In genomic region chr9:98184326-98184725, GRCh38 we compare ENCODE assay signal across 16 cellular contexts. TPM values are rescaled to one million over a fixed set of nuclear protein-coding genes. Genes with fewer than 3 reads are reported as not detected.
DNase-seq lines count a peak whose midpoint lies in the region; ATAC-seq, FAIRE-seq and TF ChIP-seq lines count a peak whose summit lies in the region.
"Had no signal": no experiment of that assay in that cellular context is flagged by ENCODE, and none has a peak within 500 bp of the region (broad histone marks: within the 10 kb centered on the region; RNA-seq: fewer than 3 reads in every experiment).

No MANE protein-coding gene starts in this region.

- no peak for TF ChIP-seq EP300 in K562 (IDR thresholded peaks at IDR 0.05; ENCODE audit: low read length)

- peak overlapping the region; percentile 47 to 87 for H3K9ac ChIP-seq in K562 (ENCODE audit: insufficient read depth in 1 of 2, low read depth in 2 of 2, low read length in 2 of 2)
- H3K9ac ChIP-seq in neural progenitor cell = no peak overlapping the region

- no peak for TF ChIP-seq POLR2A in NB4 (IDR thresholded peaks at IDR 0.05; ENCODE audit: extremely low read depth, insufficient read length)
- TF ChIP-seq POLR2A in K562 (conservative IDR thresholded peaks at IDR 0.05) = no peak

- H3K9me1 ChIP-seq in K562 (ENCODE audit: control insufficient read depth, insufficient read depth, low read length) = no peaks in the 10 kb centered on the region

- FAIRE-seq in K562 (lab: Jason Lieb, UNC) = no peak
- FAIRE-seq: A549, GM12892 had no signal

- peak overlapping the region; percentile 77 for H2AFZ ChIP-seq in K562 (ENCODE audit: low read depth, low read length)
- H2AFZ ChIP-seq in neural progenitor cell (replicated peaks) = no peak overlapping the region

- 10% methylated on average over 6 of the region's 6 CpGs for WGBS in K562 (ENCODE audit: insufficient coverage, low coverage, missing lambda C conversion rate)

- ATAC-seq in K562 (no peak; the same call in 2 of the 3 replicates), HG02588 (IDR thresholded peaks at IDR 0.05; ENCODE audit: unreplicated experiment) (no peak), HG03439 (IDR thresholded peaks at IDR 0.05; ENCODE audit: unreplicated experiment) (no peak)

- H3K9me3 ChIP-seq in K562 (replicated peaks; ENCODE audit: control insufficient read depth, insufficient read depth, low read depth, low read length) (no peaks in the 10 kb centered on the region), neural progenitor cell (ENCODE audit: low read depth) (no peaks in the 10 kb centered on the region)
- H3K9me3 ChIP-seq: A549, Caco-2 had no signal

- H3K9me3 Mint-ChIP-seq in neural progenitor cell = no peaks in the 10 kb centered on the region
- H3K9me3 Mint-ChIP-seq: CD8-positive, alpha-beta memory T cell; H9 had no signal

- no peak overlapping the region for H3K4me3 Mint-ChIP-seq in neural progenitor cell
- H3K4me3 Mint-ChIP-seq: CD14-positive monocyte; CD8-positive, alpha-beta memory T cell; H9 had no signal

- intact Hi-C loops in K562 (cut with micrococcal nuclease) = loop anchor here (5.0 kb wide), 1 partner anchor 242 kb away; no protein-coding TSS in a partner anchor

- peak overlapping the region; percentile 83 for H3K27ac Mint-ChIP-seq in neural progenitor cell

- no peaks in the 10 kb centered on the region for H4K20me1 ChIP-seq in K562 (replicated peaks; ENCODE audit: control insufficient read depth, insufficient read depth, low read length)
- H4K20me1 ChIP-seq in neural progenitor cell (ENCODE audit: low read depth) = no peaks in the 10 kb centered on the region

- H3K4me3 ChIP-seq in NB4 (ENCODE audit: low read depth, low read length) (peak overlapping the region; percentile 44), K562 (no peak overlapping the region; the same call in 1 of the 2 replicates), neural progenitor cell (no peak overlapping the region)
- H3K4me3 ChIP-seq: A549 had no signal

- H3K4me2 ChIP-seq in K562 (ENCODE audit: insufficient read depth, low read length) (peak overlapping the region; percentile 64), neural progenitor cell (no peak overlapping the region)
- H3K4me2 ChIP-seq: A549 had no signal

- BruUV-seq in K562 (replicated peaks; lab: Mats Ljungman, UMichigan) = no TSS peak

- POLR2A ChIA-PET in K562 (lab: Yijun Ruan, JAX) = interaction anchor here (1.4 kb wide), 1 partner anchor 18 kb away, joined by 3 read pairs; no protein-coding TSS in a partner anchor

- no peaks in the 10 kb centered on the region for H3K27me3 ChIP-seq in K562 (ENCODE audit: control insufficient read depth in 2 of 2, insufficient read depth in 2 of 2, low read length in 2 of 2)
- H3K27me3 ChIP-seq in neural progenitor cell = no peaks in the 10 kb centered on the region

- peaks cover 4% of the 10 kb centered on the region; the same call in 1 of the 3 replicates for H3K36me3 ChIP-seq in K562 (ENCODE audit: control insufficient read depth, insufficient read depth, low read length)
- no peaks in the 10 kb centered on the region for H3K36me3 ChIP-seq in neural progenitor cell

- H3K27me3 Mint-ChIP-seq in neural progenitor cell (ENCODE audit: insufficient read depth, low read depth) = peaks cover 13% of the 10 kb centered on the region
- H3K27me3 Mint-ChIP-seq: CD8-positive, alpha-beta memory T cell had no signal

- CTCF ChIA-PET in K562 (lab: Yijun Ruan, JAX; ENCODE audit: low intra/inter-chr PET ratio) = interaction anchor here (1.0 kb wide), 1 partner anchor 21 kb away, joined by 4 read pairs; no protein-coding TSS in a partner anchor

- DNase-seq in NB4 (ENCODE audit: low read depth) = no peak
- DNase-seq in K562 (ENCODE audit: extremely low read depth in 1 of 4, low spot score in 3 of 4) = no peak
- no peak for DNase-seq in neural progenitor cell (ENCODE audit: low spot score)
- DNase-seq in NCI-H1417 (lab: John Stamatoyannopoulos, UW) = no peak
- DNase-seq in HK-2 (ENCODE audit: unreplicated experiment) = no peak
- DNase-seq: Caco-2; CD8-positive, alpha-beta memory T cell; DND-41; GDM1; GOT3; H9 had no signal

- H3K4me1 Mint-ChIP-seq in neural progenitor cell = peaks cover 12% of the 10 kb centered on the region

- no peak for TF ChIP-seq RAD21 in K562 (CRISPR knock-in tag; conservative IDR thresholded peaks at IDR 0.05 in 1 of 2, IDR thresholded peaks at IDR 0.05 in 1 of 2)

- TF ChIP-seq CTCF in NB4 (IDR thresholded peaks at IDR 0.05; ENCODE audit: low read depth, low read length) (no peak), K562 (IDR thresholded peaks at IDR 0.05 in 2 of 3, conservative IDR thresholded peaks at IDR 0.05 in 1 of 3; ENCODE audit: insufficient read depth in 2 of 3, low read depth in 1 of 3, low read length in 3 of 3) (no peak), neural progenitor cell (IDR thresholded peaks at IDR 0.05) (no peak)

- H3K79me2 ChIP-seq in K562 (ENCODE audit: control insufficient read depth, insufficient read depth, low read length) (peaks cover 80% of the 10 kb centered on the region), neural progenitor cell (ENCODE audit: low read depth) (no peaks in the 10 kb centered on the region)

- H3F3A ChIP-seq in neural progenitor cell (ENCODE audit: low read depth) = no peaks in the 10 kb centered on the region

- H3K4me1 ChIP-seq in K562 (replicated peaks in 1 of 2; ENCODE audit: control insufficient read depth in 2 of 2, insufficient read depth in 2 of 2, low read length in 2 of 2) = peaks cover 42 to 67% of the 10 kb centered on the region in 2 experiments
- H3K4me1 ChIP-seq in neural progenitor cell = peaks cover 10% of the 10 kb centered on the region
- H3K4me1 ChIP-seq: A549 had no signal

- H3K36me3 Mint-ChIP-seq in neural progenitor cell = no peaks in the 10 kb centered on the region

- peak overlapping the region; percentile 71 for H3K27ac ChIP-seq in K562 (ENCODE audit: extremely low read depth, low read depth, low read length)
- no peak overlapping the region for H3K27ac ChIP-seq in neural progenitor cell
- H3K27ac ChIP-seq: A549 had no signal

- in situ Hi-C loops in K562 (cut with MboI) = no loop called here

TF ChIP-seq in K562, 482 proteins besides CTCF, POLR2A, EP300 and RAD21 (continues in another document):
- no peak for TF ChIP-seq E2F5 (CRISPR knock-in tag; IDR thresholded peaks at IDR 0.05)
- TF ChIP-seq MXD1 (CRISPR knock-in tag; IDR thresholded peaks at IDR 0.05; ENCODE audit: borderline replicate concordance, poor library complexity, severe bottlenecking) = no peak
- no peak for TF ChIP-seq MIER1 (IDR thresholded peaks at IDR 0.05; ENCODE audit: low read depth)
- TF ChIP-seq XRCC3 (IDR thresholded peaks at IDR 0.05) = no peak
- no peak for TF ChIP-seq RNF219 (CRISPR knock-in tag; IDR thresholded peaks at IDR 0.05)

RNA-seq across cellular contexts. Expression of gene CORO2A, which starts 8.1 kb away (rescaled TPM):
- total RNA-seq in K562 (2011; cell fraction: chromatin; rRNA removed; ENCODE audit: low replicate concordance) = 10.6 and 16.2 TPM in 2 replicates
- total RNA-seq in K562 (2011; cell fraction: nucleolus; rRNA removed) = 11.2 and 12.9 TPM in 2 replicates
- 11.4 and 11.6 TPM in 2 replicates for total RNA-seq in K562 (2011; cell fraction: nucleoplasm; rRNA removed)
- total RNA-seq in K562 (2014; rRNA removed) = 13.4 and 20.8 TPM in 2 replicates
- 17.5 and 20.0 TPM in 2 replicates for total RNA-seq in K562 (2014; rRNA removed; fragmentation: Illumina TruSeq; extraction: Trizol)
- total RNA-seq in K562 (2015; rRNA removed; fragmentation: Illumina TruSeq; extraction: Trizol) = 16.3 and 16.5 TPM in 2 replicates
- total RNA-seq in K562 (2021) = 21.1 and 21.3 TPM in 2 replicates
- 13.2 and 18.7 TPM in 2 replicates for polyA plus RNA-seq in K562 (2011; rRNA removed)
- 15.4 and 25.7 TPM in 2 replicates for polyA plus RNA-seq in K562 (2011; cell fraction: cytosol; rRNA removed)
- polyA plus RNA-seq in K562 (2011; cell fraction: nucleus; rRNA removed) = 8.4 and 15.2 TPM in 2 replicates
- polyA plus RNA-seq in K562 (2012) = 14.3 and 16.8 TPM in 2 replicates
- 23.5 and 26.6 TPM in 2 replicates for polyA plus RNA-seq in K562 (2014; fragmentation: Illumina TruSeq; extraction: Trizol)
- polyA plus RNA-seq in K562 (2014; fragmentation: Nextera tagmentation; extraction: Ambion mirVana) = 10 to 100 TPM in 1 of 2 experiments, 1 to 10 TPM in 1; 9.5 to 12.2 TPM
- 18.0 and 20.3 TPM in 2 replicates for polyA plus RNA-seq in K562 (2014; rRNA removed)
- 13.1 and 21.5 TPM in 2 replicates for polyA minus RNA-seq in K562 (2011; rRNA and poly(A)+ RNA removed)
- 8.4 and 12.5 TPM in 2 replicates for polyA minus RNA-seq in K562 (2011; cell fraction: cytosol; rRNA and poly(A)+ RNA removed)
- 4.7 and 5.2 TPM in 2 replicates for polyA minus RNA-seq in K562 (2011; cell fraction: nucleus; rRNA and poly(A)+ RNA removed)
- total RNA-seq in neural progenitor cell (ENCODE audit: low replicate concordance) = 2.4 and 3.6 TPM in 2 replicates
